Comparison of ENCODE assay signal across 9 cellular contexts in genomic region chr10:32955299-32955772, GRCh38. TPM values are rescaled to one million over a fixed set of nuclear protein-coding genes. Genes with fewer than 3 reads are reported as not detected.
DNase-seq lines count a peak whose midpoint lies in the region; ATAC-seq and TF ChIP-seq lines count a peak whose summit lies in the region.
"Had no signal": no experiment of that assay in that cellular context is flagged by ENCODE, and none has a peak within 500 bp of the region (broad histone marks: within the 10 kb centered on the region; RNA-seq: fewer than 3 reads in every experiment).

No MANE protein-coding gene starts in this region.

- H3K27ac ChIP-seq in GM23248 = peak overlapping the region; percentile 96
- 0 out of 2 replicates have a peak overlapping the region, but pooled peaks have one; percentile 9 for H3K27ac ChIP-seq in SK-N-MC
- H3K27ac ChIP-seq in gastrocnemius medialis = peak overlapping the region; percentile 93 to 98 (median 96)

- TF ChIP-seq CTCF in fibroblast of pulmonary artery (IDR thresholded peaks at IDR 0.05; ENCODE audit: low read length, missing control alignments) = no peak
- no peak for TF ChIP-seq CTCF in gastrocnemius medialis (IDR thresholded peaks at IDR 0.05 in 4 of 5, conservative IDR thresholded peaks at IDR 0.05 in 1 of 5)

- in situ Hi-C loops in GM23248 (cut with MboI) (no loop called here), gastrocnemius medialis (cut with MboI; ENCODE audit: low sequenced_read_pairs in 4 of 4) (no loop called here)

- no peaks in the 10 kb centered on the region for H3K27me3 ChIP-seq in GM23248 (replicated peaks; ENCODE audit: insufficient read depth)
- H3K27me3 ChIP-seq in gastrocnemius medialis = no peaks in the 10 kb centered on the region

- no peaks in the 10 kb centered on the region for H3K9me2 ChIP-seq in GM23248 (ENCODE audit: insufficient read depth)

- H3K4me3 ChIP-seq in GM23248 = peak overlapping the region; percentile 84
- peak overlapping the region; percentile 82 for H3K4me3 ChIP-seq in SK-N-MC
- peak overlapping the region; percentile 85 for H3K4me3 ChIP-seq in fibroblast of pulmonary artery (replicated peaks; ENCODE audit: low read depth, low read length)
- peak overlapping the region; percentile 72 to 96 (median 76) for H3K4me3 ChIP-seq in gastrocnemius medialis

- intact Hi-C loops in gastrocnemius medialis (cut with DNase I; ENCODE audit: low total_unique reads) = loop anchor here (5.0 to 10.0 kb wide), 4 partner anchors 379 to 901 kb away; partner anchors contain the start of genes CCDC7, KIF5B and NRP1

- peaks cover 56% of the 10 kb centered on the region for H4K20me1 ChIP-seq in GM23248 (ENCODE audit: insufficient read depth)

- no peak for DNase-seq in GM23248
- no peak for DNase-seq in SK-N-MC (ENCODE audit: low read depth, low spot score)
- DNase-seq in fibroblast of pulmonary artery (ENCODE audit: low read depth) = no peak
- DNase-seq in gastrocnemius medialis = no peak
- DNase-seq in DMS153 treated with DMSO at 0.1 percent for 48 hours (lab: John Stamatoyannopoulos, UW; ENCODE audit: unreplicated experiment) = no peak
- DNase-seq in SIG-M5 (lab: John Stamatoyannopoulos, UW) = no peak
- no peak for DNase-seq in RKO (ENCODE audit: low spot score)
- DNase-seq: activated CD8-positive, alpha-beta memory T cell treated with anti-CD3 and anti-CD28 coated beads for 24 hours had no signal

- WGBS in GM23248 (ENCODE audit: low coverage in 1 of 2, low lambda C conversion rate in 2 of 2, missing lambda C conversion rate in 2 of 2), 2 experiments = 8 to 11% methylated on average over 4 of the region's 4 CpGs

- peak overlapping the region; percentile 96 for H3K4me2 ChIP-seq in GM23248 (ENCODE audit: unreplicated experiment)

- no peaks in the 10 kb centered on the region for H3K9me3 ChIP-seq in GM23248 (ENCODE audit: low read depth)
- no peaks in the 10 kb centered on the region for H3K9me3 ChIP-seq in SK-N-MC (ENCODE audit: low read depth, low read length)
- no peaks in the 10 kb centered on the region for H3K9me3 ChIP-seq in gastrocnemius medialis

- H3K4me1 ChIP-seq in GM23248 (ENCODE audit: insufficient read depth) (peaks cover 54% of the 10 kb centered on the region), gastrocnemius medialis (peaks cover 72 to 74% of the 10 kb centered on the region in 2 donors)

- H3K36me3 ChIP-seq in GM23248 (ENCODE audit: low read depth) (peaks cover 30% of the 10 kb centered on the region), SK-N-MC (ENCODE audit: insufficient read depth, low read length) (no peaks in the 10 kb centered on the region), gastrocnemius medialis (no peaks in the 10 kb centered on the region)

- ATAC-seq in gastrocnemius medialis (no peak), HG02840 (IDR thresholded peaks at IDR 0.05; ENCODE audit: low FRiP score, unreplicated experiment) (no peak)

- peaks cover 84% of the 10 kb centered on the region for H3F3A ChIP-seq in GM23248 (ENCODE audit: insufficient read depth)

- no peak overlapping the region for H2AFZ ChIP-seq in GM23248

- TF ChIP-seq POLR2A in gastrocnemius medialis (IDR thresholded peaks at IDR 0.05) = no peak

- H3K9ac ChIP-seq in GM23248 = peak overlapping the region; percentile 97
- peak overlapping the region; percentile 81 for H3K9ac ChIP-seq in SK-N-MC (ENCODE audit: insufficient read length)

- peaks cover 94% of the 10 kb centered on the region for H3K79me2 ChIP-seq in GM23248 (ENCODE audit: insufficient read depth)

RNA-seq across cellular contexts. Expression of gene ITGB1, which starts 2.7 kb away (rescaled TPM):
- 5,235 and 7,382 TPM in 2 replicates for total RNA-seq in GM23248 (2014; rRNA removed; shearing (Covaris generic))
- polyA plus RNA-seq in GM23248 (2016; fragmentation: Nextera tagmentation; extraction: Ambion mirVana) = 3,297 and 3,318 TPM in 2 replicates
- total RNA-seq in gastrocnemius medialis = 100 to 1,000 TPM; 242 to 379 (median 368) TPM

Comparison
In these comparisons a context has a peak if more than half of its experiments do, and no peak if none do; other contexts are left out.
1. H3K27ac ChIP-seq: peak in every context shown above with its lines; median percentile 96 in gastrocnemius medialis; 96 in GM23248; 9 in SK-N-MC.
2. RNA of gene ITGB1, which starts 2.7 kb away (total RNA-seq): 5,235 to 7,382 TPM in GM23248; 242 to 379 TPM in gastrocnemius medialis; every median in the first group is over 10 times any median in the second.
3. Peak in every context shown above with its lines, with median percentiles within 50 percentile points of each other: H3K4me3 ChIP-seq.